ENCODE assay signal across 14 cellular contexts in the genomic region with DNA sequence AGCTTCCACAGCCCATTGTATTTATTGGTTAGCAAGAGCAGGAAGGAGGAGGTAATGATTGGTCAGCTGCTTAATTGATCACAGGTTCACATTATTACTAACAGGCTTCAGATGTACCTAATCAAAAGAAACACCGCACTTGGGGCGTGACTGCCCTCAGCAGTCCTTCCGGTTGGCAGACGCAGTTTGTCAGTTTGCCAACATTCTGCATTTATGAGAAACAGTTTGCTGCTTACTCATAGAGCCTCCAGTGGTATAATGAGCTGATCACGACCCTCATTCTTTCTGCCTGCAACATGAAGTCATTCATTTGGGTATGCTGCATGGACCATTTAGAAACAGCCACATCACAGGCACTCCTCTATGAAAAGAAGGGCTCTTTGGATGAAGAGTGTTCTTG. TPM values are rescaled to one million over a fixed set of nuclear protein-coding genes. Genes with fewer than 3 reads are reported as not detected.
A peak's percentile ranks its signal among the peaks of the same experiment; 100 is the strongest.
DNase-seq lines count a peak whose midpoint lies in the region; ATAC-seq and TF ChIP-seq lines count a peak whose summit lies in the region.
"Had no signal": no experiment of that assay in that cellular context is flagged by ENCODE, and none has a peak within 500 bp of the region (broad histone marks: within the 10 kb centered on the region; RNA-seq: fewer than 3 reads in every experiment).

No MANE protein-coding gene starts in this region.

- TF ChIP-seq CTCF in VCaP (conservative IDR thresholded peaks at IDR 0.05) = 0 out of 2 replicates have a peak, but pooled peaks have one; percentile 9

- intact Hi-C loops in left colon (cut with DNase I, micrococcal nuclease) = no loop called here

- peak overlapping the region; percentile 41 for H3K27ac ChIP-seq in VCaP
- H3K27ac ChIP-seq: esophagus squamous epithelium had no signal

- ATAC-seq in left colon (no peak), HG03571 (IDR thresholded peaks at IDR 0.05; ENCODE audit: unreplicated experiment) (no peak), GM19455 (IDR thresholded peaks at IDR 0.05; ENCODE audit: unreplicated experiment) (no peak), HG02642 (IDR thresholded peaks at IDR 0.05; ENCODE audit: poor library complexity, unreplicated experiment) (no peak)

- DNase-seq in DMS79 treated with DMSO at 0.1 percent for 48 hours (lab: John Stamatoyannopoulos, UW) = peak; percentile 36
- peak; percentile 43 for DNase-seq in LoVo (ENCODE audit: low spot score)
- DNase-seq in left colon = peak; percentile 43 to 44
- DNase-seq in stimulated activated CD4-positive, alpha-beta T cell treated with anti-CD3 and anti-CD28 coated beads, Interleukin-15, amount 100 ng/mL, for 24 hours = no peak
- DNase-seq: activated CD4-positive, alpha-beta memory T cell treated with anti-CD3 and anti-CD28 coated beads for 36 hours; activated gamma-delta T cell treated with Interleukin-2 at 50 U/mL for 16 hours; CD8-positive, alpha-beta memory T cell; esophagus squamous epithelium; mesenchymal stem cell; NCI-H2081 treated with DMSO at 0.1 percent for 48 hours had no signal

RNA-seq across cellular contexts. Expression of gene PPM1H, which starts 42.5 kb away (rescaled TPM):
- 1 to 10 TPM; 7.6 to 7.9 TPM for total RNA-seq in left colon
- total RNA-seq: activated CD4-positive, alpha-beta memory T cell treated with anti-CD3 and anti-CD28 coated beads for 36 hours had no signal
